Comparison of ENCODE assay signal across 8 cellular contexts in the genomic region with DNA sequence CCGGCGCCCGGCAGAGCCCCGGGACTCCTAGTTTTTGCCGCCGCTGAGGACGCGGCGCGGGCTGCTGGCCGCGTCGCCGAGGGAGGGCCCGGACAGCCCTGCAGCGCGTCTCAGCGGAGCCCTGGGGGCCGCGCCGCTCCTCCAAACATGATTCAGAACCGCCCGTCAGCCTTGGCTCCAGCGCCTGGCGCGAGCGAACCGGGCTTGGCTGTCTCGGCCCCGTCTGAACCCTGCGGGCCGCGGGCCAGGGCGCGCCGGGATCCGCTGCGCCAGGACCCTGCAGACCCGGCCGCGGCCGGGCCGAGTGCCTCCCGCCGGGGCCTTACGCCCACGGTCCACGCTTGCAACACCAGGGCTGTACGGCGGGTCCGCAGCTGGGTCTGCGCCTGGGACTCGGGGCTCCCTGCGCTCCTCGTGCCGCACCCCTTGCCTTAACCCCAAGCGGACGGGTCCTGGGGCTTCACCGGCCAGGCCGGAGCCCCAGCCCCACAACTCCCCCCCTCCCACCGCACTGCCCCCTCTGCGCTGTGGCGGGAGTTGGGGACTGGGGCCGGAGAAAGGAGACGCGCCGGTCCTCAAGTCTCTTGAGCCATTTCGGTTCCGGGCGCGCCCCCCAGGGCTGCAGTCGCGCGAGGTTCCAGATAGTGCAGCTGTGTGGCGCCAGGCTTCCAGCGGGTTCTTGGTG. TPM values are rescaled to one million over a fixed set of nuclear protein-coding genes. Genes with fewer than 3 reads are reported as not detected.
A peak's percentile ranks its signal among the peaks of the same experiment; 100 is the strongest.
DNase-seq lines count a peak whose midpoint lies in the region; ATAC-seq, FAIRE-seq and TF ChIP-seq lines count a peak whose summit lies in the region.

No MANE protein-coding gene starts in this region.

- no peak for FAIRE-seq in kidney (lab: Jason Lieb, UNC)

- peak overlapping the region; percentile 70 for H3K4me3 Mint-ChIP-seq in activated CD4-positive, alpha-beta T cell treated with anti-CD3 and anti-CD28 coated beads, Interleukin-2, amount 10 ng/mL, durations not matched to agents 24 days and 14 days

- H3K27ac Mint-ChIP-seq in activated CD4-positive, alpha-beta T cell treated with anti-CD3 and anti-CD28 coated beads, Interleukin-2, amount 10 ng/mL, durations not matched to agents 24 days and 14 days = no peak overlapping the region

- no peak for ATAC-seq in GM18858 (IDR thresholded peaks at IDR 0.05; ENCODE audit: unreplicated experiment)

- no peaks in the 10 kb centered on the region for H3K9me3 Mint-ChIP-seq in activated CD4-positive, alpha-beta T cell treated with anti-CD3 and anti-CD28 coated beads, Interleukin-2, amount 10 ng/mL, durations not matched to agents 24 days and 14 days

- H3K9me3 ChIP-seq in kidney (ENCODE audit: control insufficient read depth in 1 of 2, low read length in 2 of 2) (no peaks in the 10 kb centered on the region), spleen (no peaks in the 10 kb centered on the region)

- peaks cover 66% of the 10 kb centered on the region for H3K27me3 Mint-ChIP-seq in activated CD4-positive, alpha-beta T cell treated with anti-CD3 and anti-CD28 coated beads, Interleukin-2, amount 10 ng/mL, durations not matched to agents 24 days and 14 days

- H3K36me3 ChIP-seq in kidney (ENCODE audit: control insufficient read depth in 1 of 2, insufficient read depth in 2 of 2, low read length in 2 of 2) (no peaks in the 10 kb centered on the region), spleen (no peaks in the 10 kb centered on the region)

- peak overlapping the region; percentile 52 for H3K4me3 ChIP-seq in choroid plexus epithelial cell (ENCODE audit: low read depth, low read length)
- peak overlapping the region; percentile 31 to 50 for H3K4me3 ChIP-seq in kidney (ENCODE audit: low read length in 2 of 2)
- peak overlapping the region; percentile 5 to 69 (median 42) for H3K4me3 ChIP-seq in spleen

- H3K27me3 ChIP-seq in spleen (replicated peaks in 1 of 7) = peaks cover 0 to 32% (median 14%) of the 10 kb centered on the region in 7 donors

- no peak for TF ChIP-seq POLR2A in spleen (IDR thresholded peaks at IDR 0.05)

- WGBS in spleen, 5 donors = 8 to 36% (median 12%) methylated on average over 8 to 76 of the region's 76 CpGs

- TF ChIP-seq CTCF in choroid plexus epithelial cell (conservative IDR thresholded peaks at IDR 0.05; ENCODE audit: low read depth, low read length) (no peak), kidney (IDR thresholded peaks at IDR 0.05; ENCODE audit: borderline replicate concordance, extremely low read depth, insufficient read depth) (no peak), spleen (IDR thresholded peaks at IDR 0.05 in 8 of 11, conservative IDR thresholded peaks at IDR 0.05 in 3 of 11) (no peak)

- peak overlapping the region; percentile 42 to 44 for H3K9ac ChIP-seq in kidney (ENCODE audit: low read length in 2 of 2)

- H3K4me1 ChIP-seq in kidney (ENCODE audit: control insufficient read depth in 1 of 2, insufficient read depth in 1 of 2, low read depth in 1 of 2, low read length in 2 of 2) (peaks cover 7 to 12% of the 10 kb centered on the region in 2 donors), spleen (peaks cover 13 to 44% (median 36%) of the 10 kb centered on the region in 6 donors)

- H3K4me1 Mint-ChIP-seq in activated CD4-positive, alpha-beta T cell treated with anti-CD3 and anti-CD28 coated beads, Interleukin-2, amount 10 ng/mL, durations not matched to agents 24 days and 14 days = peaks cover 12% of the 10 kb centered on the region

- no peaks in the 10 kb centered on the region for H3K36me3 Mint-ChIP-seq in activated CD4-positive, alpha-beta T cell treated with anti-CD3 and anti-CD28 coated beads, Interleukin-2, amount 10 ng/mL, durations not matched to agents 24 days and 14 days (ENCODE audit: low read depth)

- intact Hi-C loops in activated CD4-positive, alpha-beta T cell treated with anti-CD3 and anti-CD28 coated beads, Interleukin-2, amount 10 ng/mL, durations not matched to agents 24 days and 14 days (cut with micrococcal nuclease) = loop anchor here (1.0 kb wide), 1 partner anchor 74 kb away; no protein-coding TSS in a partner anchor
- intact Hi-C loops in kidney (cut with DNase I) (no loop called here), spleen (cut with DNase I; ENCODE audit: low total_unique reads) (no loop called here)

- H3K27ac ChIP-seq in kidney (ENCODE audit: low read depth in 2 of 2, low read length in 2 of 2) (peak overlapping the region; percentile 11 to 52), spleen (peak overlapping the region in 7 of 8 donors; percentile 46 to 76 (median 55))

- DNase-seq in activated CD4-positive, alpha-beta T cell treated with anti-CD3 and anti-CD28 coated beads, Interleukin-2, amount 10 ng/mL, durations not matched to agents 24 days and 14 days = peak; percentile 74
- no peak for DNase-seq in activated CD4-positive, alpha-beta T cell treated with anti-CD3 and anti-CD28 coated beads, Interleukin-2, amount 50 U/mL, for 1 hour
- DNase-seq in choroid plexus epithelial cell (ENCODE audit: low read depth) (peak; percentile 56), kidney (peak; percentile 94), spleen (peak; percentile 79), NCI-H2171 treated with DMSO at 0.1 percent for 48 hours (lab: John Stamatoyannopoulos, UW) (no peak), NCI-H82 (lab: John Stamatoyannopoulos, UW) (no peak)

RNA-seq across cellular contexts. Expression of a gene that starts 48.4 kb away (rescaled TPM):
- not detected in 2 replicates for total RNA-seq in activated CD4-positive, alpha-beta T cell treated with anti-CD3 and anti-CD28 coated beads, Interleukin-2, amount 10 ng/mL, durations not matched to agents 24 days and 14 days
- total RNA-seq in kidney (50.9 TPM), spleen (10 to 100 TPM; 12.6 to 31.5 (median 22.0) TPM)
- polyA plus RNA-seq in kidney (ENCODE audit: insufficient read depth, low read depth, low replicate concordance) (69.4 TPM), spleen (10 to 100 TPM in 1 of 3 donors, 1 to 10 TPM in 2; 5.1 to 17.7 (median 6.7) TPM)

Comparison
In these comparisons a context has a peak if more than half of its experiments do, and no peak if none do; other contexts are left out.
1. DNase-seq: peak in activated CD4-positive, alpha-beta T cell treated with anti-CD3 and anti-CD28 coated beads, Interleukin-2, amount 10 ng/mL, durations not matched to agents 24 days and 14 days (single experiment), choroid plexus epithelial cell (single experiment), kidney (single experiment) and spleen (single experiment); none in activated CD4-positive, alpha-beta T cell treated with anti-CD3 and anti-CD28 coated beads, Interleukin-2, amount 50 U/mL, for 1 hour (single experiment), NCI-H2171 treated with DMSO at 0.1 percent for 48 hours (single experiment) and NCI-H82 (single experiment).
2. RNA of a gene that starts 48.4 kb away (total RNA-seq): 50.9 TPM in kidney (single experiment) and 12.6 to 31.5 TPM in spleen; not detected in activated CD4-positive, alpha-beta T cell treated with anti-CD3 and anti-CD28 coated beads, Interleukin-2, amount 10 ng/mL, durations not matched to agents 24 days and 14 days; every median in the first group is over 10 times any median in the second.
3. Peak in every context shown above with its lines, with median percentiles within 50 percentile points of each other: H3K4me3 ChIP-seq.